ENCODE assay signal across 1 cellular context in genomic region chr10:35448687-35449662, GRCh38.
A peak's percentile ranks its signal among the peaks of the same experiment; 100 is the strongest.
TF ChIP-seq lines count a peak whose summit lies in the region.

No MANE protein-coding gene starts in this region.

TF ChIP-seq in HepG2, 621 proteins besides CTCF, POLR2A, EP300 and RAD21 (continued from another document):
- TF ChIP-seq SPEN (CRISPR knock-in tag; IDR thresholded peaks at IDR 0.05; ENCODE audit: low read depth) (0 out of 2 replicates have a peak, but pooled peaks have one; percentile 11), ZNF350 (CRISPR knock-in tag; IDR thresholded peaks at IDR 0.05; ENCODE audit: borderline replicate concordance, low read depth) (no peak), XBP1 (CRISPR knock-in tag; IDR thresholded peaks at IDR 0.05) (no peak), TRAFD1 (CRISPR knock-in tag; IDR thresholded peaks at IDR 0.05; ENCODE audit: borderline replicate concordance) (0 out of 2 replicates have a peak, but pooled peaks have one; percentile 54), HNF4G (IDR thresholded peaks at IDR 0.05; ENCODE audit: borderline replicate concordance, low read depth, low read length) (peak; percentile 79), HNF4G (CRISPR knock-in tag; IDR thresholded peaks at IDR 0.05; ENCODE audit: borderline replicate concordance, low read depth) (no peak), HNF4A (CRISPR knock-in tag; IDR thresholded peaks at IDR 0.05) (peak; percentile 86), FOXC1 (CRISPR knock-in tag; IDR thresholded peaks at IDR 0.05; ENCODE audit: borderline replicate concordance) (0 out of 2 replicates have a peak, but pooled peaks have one; percentile 51), ZNF670 (CRISPR knock-in tag; IDR thresholded peaks at IDR 0.05; ENCODE audit: borderline replicate concordance) (no peak), LCORL (IDR thresholded peaks at IDR 0.05) (no peak), LCORL (CRISPR knock-in tag; IDR thresholded peaks at IDR 0.05) (peak; percentile 90), RXRB (CRISPR knock-in tag; IDR thresholded peaks at IDR 0.05; ENCODE audit: borderline replicate concordance) (no peak)
